In genomic region chr18:74760026-74760425, GRCh38 we compare ENCODE assay signal across 7 cellular contexts.
"Had no signal": no experiment of that assay in that cellular context is flagged by ENCODE, and none has a peak within 500 bp of the region (broad histone marks: within the 10 kb centered on the region; RNA-seq: fewer than 3 reads in every experiment).

No MANE protein-coding gene starts in this region.

- H3K4me2 ChIP-seq: GM23338 had no signal

- FAIRE-seq: H1, H54, HepG2 had no signal

- H3K4me3 ChIP-seq: GM23338 had no signal

- H2AFZ ChIP-seq: GM23338 had no signal

- ATAC-seq: GM23338, HepG2 had no signal

- H3K27ac ChIP-seq: HL-60 had no signal

- DNase-seq: H9, HCEC 1CT had no signal
